ENCODE assay signal across 26 cellular contexts in the genomic region with DNA sequence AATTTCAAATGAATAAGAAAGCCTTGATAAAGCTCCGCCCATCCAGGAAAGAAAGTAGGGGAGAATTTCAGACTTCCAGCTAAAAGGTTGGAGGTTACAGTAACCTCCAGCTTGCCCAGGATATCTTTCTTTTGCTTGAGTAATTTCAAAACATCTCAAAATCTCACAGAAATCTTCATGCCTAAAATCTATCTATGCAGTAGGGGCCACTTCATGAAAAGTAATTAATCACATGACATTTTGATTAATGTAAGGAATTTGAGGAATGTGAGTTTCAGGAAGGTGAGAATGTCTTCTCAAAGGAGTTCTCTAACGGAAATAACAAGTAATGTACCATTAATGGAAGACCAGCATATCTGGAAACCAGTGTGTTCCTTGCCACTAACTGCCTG. TPM values are rescaled to one million over a fixed set of nuclear protein-coding genes. Genes with fewer than 3 reads are reported as not detected.
DNase-seq lines count a peak whose midpoint lies in the region; ATAC-seq, FAIRE-seq and TF ChIP-seq lines count a peak whose summit lies in the region.
"Had no signal": no experiment of that assay in that cellular context is flagged by ENCODE, and none has a peak within 500 bp of the region (broad histone marks: within the 10 kb centered on the region; RNA-seq: fewer than 3 reads in every experiment).

No MANE protein-coding gene starts in this region.

- no peak overlapping the region for H2BK15ac ChIP-seq in neuronal stem cell (ENCODE audit: low read length)

- no peaks in the 10 kb centered on the region for H3K79me2 ChIP-seq in K562 (ENCODE audit: control insufficient read depth, insufficient read depth, low read length)

- H3K79me1 ChIP-seq in neuronal stem cell (ENCODE audit: low read depth, low read length), result no peaks in the 10 kb centered on the region

- no peak overlapping the region for H3K4me2 ChIP-seq in K562 (ENCODE audit: insufficient read depth, low read length)
- no peak overlapping the region for H3K4me2 ChIP-seq in neuronal stem cell (ENCODE audit: insufficient read depth, low read length, poor library complexity, severe bottlenecking)

- no peak for TF ChIP-seq POLR2A in K562 (conservative IDR thresholded peaks at IDR 0.05)

- no peak overlapping the region for H3K4ac ChIP-seq in neuronal stem cell (ENCODE audit: low read length)

- no peaks in the 10 kb centered on the region for H4K20me1 ChIP-seq in K562 (replicated peaks; ENCODE audit: control insufficient read depth, insufficient read depth, low read length)

- no peak for TF ChIP-seq CTCF in K562 (IDR thresholded peaks at IDR 0.05 in 2 of 3, conservative IDR thresholded peaks at IDR 0.05 in 1 of 3; ENCODE audit: insufficient read depth in 2 of 3, low read depth in 1 of 3, low read length in 3 of 3)

- H3K14ac ChIP-seq in neuronal stem cell (ENCODE audit: low read length), result no peak overlapping the region

- H4K8ac ChIP-seq in neuronal stem cell (ENCODE audit: low read depth, low read length), result no peak overlapping the region

- in situ Hi-C loops in K562 (cut with MboI), result no loop called here

- POLR2A ChIA-PET in K562 (lab: Yijun Ruan, JAX), result no interaction called here

- H3K9me3 ChIP-seq in ES-I3 (ENCODE audit: control insufficient read depth, insufficient read depth, low read length) (no peaks in the 10 kb centered on the region), K562 (replicated peaks; ENCODE audit: control insufficient read depth, insufficient read depth, low read depth, low read length) (no peaks in the 10 kb centered on the region), neuronal stem cell (replicated peaks in 1 of 2; ENCODE audit: control insufficient read depth in 2 of 2, insufficient read depth in 1 of 2, low read depth in 1 of 2, low read length in 2 of 2) (no peaks in the 10 kb centered on the region)
- H3K9me3 ChIP-seq: heart right ventricle, spleen, testis, vagina had no signal

- H3K9me1 ChIP-seq in K562 (ENCODE audit: control insufficient read depth, insufficient read depth, low read length), result no peaks in the 10 kb centered on the region

- CTCF ChIA-PET in K562 (lab: Yijun Ruan, JAX; ENCODE audit: low intra/inter-chr PET ratio), result no interaction called here

- no peak overlapping the region for H4K91ac ChIP-seq in neuronal stem cell (ENCODE audit: low read depth, low read length, poor library complexity)

- peak overlapping the region; percentile 1; the same call in 1 of the 2 replicates for H3K9ac ChIP-seq in ES-I3 (ENCODE audit: low read depth, low read length)
- H3K9ac ChIP-seq in K562 (ENCODE audit: insufficient read depth in 1 of 2, low read depth in 2 of 2, low read length in 2 of 2), result no peak overlapping the region
- H3K9ac ChIP-seq in neuronal stem cell (ENCODE audit: low read depth, low read length, poor library complexity), result no peak overlapping the region

- H3K4me1 ChIP-seq in ES-I3 (ENCODE audit: insufficient read depth, low read length) (peaks cover 11% of the 10 kb centered on the region), K562 (replicated peaks in 1 of 2; ENCODE audit: control insufficient read depth in 2 of 2, insufficient read depth in 2 of 2, low read length in 2 of 2) (no peaks in the 10 kb centered on the region; a peak in 1 of 5 replicates), neuronal stem cell (ENCODE audit: control insufficient read depth in 2 of 2, insufficient read depth in 1 of 2, low read depth in 1 of 2, low read length in 2 of 2) (peaks cover 7 to 8% of the 10 kb centered on the region in 2 donors)
- H3K4me1 ChIP-seq: testis, vagina had no signal

- no peak overlapping the region for H3K18ac ChIP-seq in neuronal stem cell (ENCODE audit: low read length)

- no peak overlapping the region for H3K23ac ChIP-seq in neuronal stem cell (ENCODE audit: low read depth, low read length, poor library complexity)

- H3K4me3 ChIP-seq in K562 (no peak overlapping the region), neuronal stem cell (ENCODE audit: low read length in 2 of 2) (no peak overlapping the region)
- H3K4me3 ChIP-seq: spleen, testis, vagina had no signal

- no peak overlapping the region for H2AFZ ChIP-seq in K562 (ENCODE audit: low read depth, low read length)
- H2AFZ ChIP-seq in neuronal stem cell (ENCODE audit: low read length), result peak overlapping the region; percentile 86

- intact Hi-C loops in K562 (cut with micrococcal nuclease), result no loop called here

- no TSS peak for BruUV-seq in K562 (replicated peaks; lab: Mats Ljungman, UMichigan)

- 0% methylated on average over 2 of the region's 2 CpGs for WGBS in K562 (ENCODE audit: insufficient coverage, low coverage, missing lambda C conversion rate)
- WGBS in neuronal stem cell (ENCODE audit: extremely low coverage in 2 of 2, insufficient read length in 2 of 2, insufficient replicate concordance in 1 of 2), 2 donors, result no CpG with 5 or more reads among the region's 2 CpGs

- no peak overlapping the region for H2BK120ac ChIP-seq in neuronal stem cell (ENCODE audit: low read depth, low read length)

- no peak for TF ChIP-seq RAD21 in K562 (CRISPR knock-in tag; conservative IDR thresholded peaks at IDR 0.05 in 1 of 2, IDR thresholded peaks at IDR 0.05 in 1 of 2)

- no peak overlapping the region for H2AK5ac ChIP-seq in neuronal stem cell (ENCODE audit: low read depth, low read length)

- H3K27ac ChIP-seq in K562 (ENCODE audit: extremely low read depth, low read depth, low read length) (no peak overlapping the region), neuronal stem cell (replicated peaks; ENCODE audit: low read length) (no peak overlapping the region)
- H3K27ac ChIP-seq: C4-2B, dorsolateral prefrontal cortex, heart right ventricle, spleen, testis, vagina, VCaP had no signal

- H2BK12ac ChIP-seq in neuronal stem cell (ENCODE audit: low read length), result no peak overlapping the region

- no peak for FAIRE-seq in K562 (lab: Jason Lieb, UNC)
- FAIRE-seq: G401.6 had no signal

- ATAC-seq in K562 (no peak), HG02798 (IDR thresholded peaks at IDR 0.05; ENCODE audit: poor library complexity, unreplicated experiment) (no peak), HG03108 (IDR thresholded peaks at IDR 0.05; ENCODE audit: unreplicated experiment) (no peak)
- ATAC-seq: activated CD8-positive, alpha-beta memory T cell treated with anti-CD3 and anti-CD28 coated beads, Interleukin-2, amount 10 ng/mL, durations not matched to agents 7 days and 5 days; naive thymus-derived CD8-positive, alpha-beta T cell; Panc1; T-helper 17 cell had no signal

- H3K27me3 ChIP-seq in K562 (ENCODE audit: control insufficient read depth in 2 of 2, insufficient read depth in 2 of 2, low read length in 2 of 2), result peaks cover 0 to 4% of the 10 kb centered on the region in 2 experiments; a peak in 1 of 5 replicates
- no peaks in the 10 kb centered on the region for H3K27me3 ChIP-seq in neuronal stem cell (ENCODE audit: control insufficient read depth in 3 of 3, insufficient read depth in 3 of 3, low read depth in 1 of 3, low read length in 3 of 3)
- H3K27me3 ChIP-seq: testis, vagina had no signal

- H3K36me3 ChIP-seq in ES-I3 (ENCODE audit: insufficient read depth, low read length) (no peaks in the 10 kb centered on the region), K562 (ENCODE audit: control insufficient read depth, insufficient read depth, low read length) (no peaks in the 10 kb centered on the region), neuronal stem cell (replicated peaks in 1 of 2; ENCODE audit: control insufficient read depth in 2 of 2, insufficient read depth in 2 of 2, low read length in 2 of 2) (no peaks in the 10 kb centered on the region)
- H3K36me3 ChIP-seq: heart right ventricle, spleen, vagina had no signal

- H2BK5ac ChIP-seq in neuronal stem cell (ENCODE audit: low read length), result no peak overlapping the region

- no peak for DNase-seq in K562 (ENCODE audit: extremely low read depth in 1 of 4, low spot score in 3 of 4)
- peak; percentile 58 for DNase-seq in kidney glomerular epithelial cell (lab: John Stamatoyannopoulos, UW)
- DNase-seq in neuronal stem cell (ENCODE audit: low spot score), result no peak
- DNase-seq in central memory CD4-positive, alpha-beta T cell, result no peak
- no peak for DNase-seq in glomerular visceral epithelial cell (ENCODE audit: extremely low spot score)
- DNase-seq: activated CD4-positive, alpha-beta T cell treated with anti-CD3 and anti-CD28 coated beads, Interleukin-2, amount 10 ng/mL, durations not matched to agents 7 days and 5 days; activated CD8-positive, alpha-beta memory T cell treated with anti-CD3 and anti-CD28 coated beads, Interleukin-2, amount 10 ng/mL, durations not matched to agents 7 days and 5 days; activated naive CD4-positive, alpha-beta T cell treated with anti-CD3 and anti-CD28 coated beads, Interleukin-2, amount 50 U/mL, for 16 hours; HCEC 1CT; naive thymus-derived CD8-positive, alpha-beta T cell; NCI-H446; spleen; stimulated activated CD4-positive, alpha-beta T cell treated with anti-CD3 and anti-CD28 coated beads, Interleukin-4, amount 100 ng/mL, for 1 hour; stimulated activated naive CD4-positive, alpha-beta T cell; T-helper 17 cell; testis had no signal

- TF ChIP-seq EP300 in K562 (IDR thresholded peaks at IDR 0.05; ENCODE audit: low read length), result no peak

RNA-seq across cellular contexts. Expression of gene TRIL, which starts 24.3 kb away (rescaled TPM):
- total RNA-seq in K562 (2011; cell fraction: chromatin; rRNA removed; ENCODE audit: low replicate concordance), result not detected in 2 replicates
- not detected in 2 replicates for total RNA-seq in K562 (2011; cell fraction: nucleolus; rRNA removed)
- total RNA-seq in K562 (2011; cell fraction: nucleoplasm; rRNA removed), result not detected in 2 replicates
- total RNA-seq in K562 (2014; rRNA removed) (not detected in 2 replicates), K562 (2014; rRNA removed; fragmentation: Illumina TruSeq; extraction: Trizol) (not detected in 2 replicates), K562 (2015; rRNA removed; fragmentation: Illumina TruSeq; extraction: Trizol) (not detected in 2 replicates), K562 (2021) (not detected in 2 replicates)
- polyA plus RNA-seq in K562 (2011; rRNA removed) (not detected in 2 replicates), K562 (2014; fragmentation: Illumina TruSeq; extraction: Trizol) (not detected in 2 replicates), K562 (2014; fragmentation: Nextera tagmentation; extraction: Ambion mirVana) (not detected), K562 (2014; rRNA removed) (not detected in 2 replicates)
- polyA plus RNA-seq in K562 (2011; cell fraction: cytosol; rRNA removed), result not detected in 2 replicates
- not detected in 2 replicates for polyA plus RNA-seq in K562 (2011; cell fraction: nucleus; rRNA removed)
- polyA plus RNA-seq in K562 (2012), result not detected in 2 replicates
- polyA minus RNA-seq in K562 (2011; rRNA and poly(A)+ RNA removed), result not detected in 2 replicates
- polyA minus RNA-seq in K562 (2011; cell fraction: cytosol; rRNA and poly(A)+ RNA removed), result not detected in 2 replicates
- not detected in 2 replicates for polyA minus RNA-seq in K562 (2011; cell fraction: nucleus; rRNA and poly(A)+ RNA removed)
- polyA plus RNA-seq in neuronal stem cell (2013, experiment 1 of 2), result 5.0 TPM
- 5.2 TPM for polyA plus RNA-seq in neuronal stem cell (2013, experiment 2 of 2)
- total RNA-seq: activated CD4-positive, alpha-beta T cell treated with anti-CD3 and anti-CD28 coated beads, Interleukin-2, amount 10 ng/mL, durations not matched to agents 7 days and 5 days; naive thymus-derived CD8-positive, alpha-beta T cell; T-helper 17 cell had no signal
- polyA plus RNA-seq: naive thymus-derived CD8-positive, alpha-beta T cell had no signal
